Comparison of ENCODE assay signal across 8 cellular contexts in genomic region chr10:131453772-131454634, GRCh38.
A peak's percentile ranks its signal among the peaks of the same experiment; 100 is the strongest.
DNase-seq lines count a peak whose midpoint lies in the region; ATAC-seq and TF ChIP-seq lines count a peak whose summit lies in the region.

No MANE protein-coding gene starts in this region.

- no peak overlapping the region for H3K4me2 ChIP-seq in KMS-11

- H3K27ac ChIP-seq in KMS-11: no peak overlapping the region

- POLR2A ChIA-PET in activated CD4-positive, alpha-beta memory T cell treated with anti-CD3 and anti-CD28 coated beads, Interleukin-2, amount 10 ng/mL, durations not matched to agents 7 days and 5 days (lab: Charles Lee): no interaction called here

- no peak overlapping the region for H3K4me3 ChIP-seq in KMS-11 (IDR thresholded peaks at IDR 0.05; ENCODE audit: insufficient read depth, low read depth, low read length)
- H3K4me3 ChIP-seq in epithelial cell of proximal tubule (ENCODE audit: low read depth, low read length): no peak overlapping the region

- no peak overlapping the region for H3K9ac ChIP-seq in KMS-11

- H3K36me3 Mint-ChIP-seq in activated CD4-positive, alpha-beta memory T cell treated with anti-CD3 and anti-CD28 coated beads, Interleukin-2, amount 10 ng/mL, durations not matched to agents 7 days and 5 days (ENCODE audit: low read depth): no peaks in the 10 kb centered on the region

- no peaks in the 10 kb centered on the region for H4K20me1 ChIP-seq in KMS-11 (ENCODE audit: insufficient read depth)

- H3K4me1 ChIP-seq in KMS-11 (ENCODE audit: low read depth, poor library complexity, severe bottlenecking): no peaks in the 10 kb centered on the region

- no peak overlapping the region for H3K27ac Mint-ChIP-seq in activated CD4-positive, alpha-beta memory T cell treated with anti-CD3 and anti-CD28 coated beads, Interleukin-2, amount 10 ng/mL, durations not matched to agents 7 days and 5 days

- in situ Hi-C loops in G401 (cut with HindIII; ENCODE audit: low sequenced_read_pairs): no loop called here

- H3K27me3 Mint-ChIP-seq in activated CD4-positive, alpha-beta memory T cell treated with anti-CD3 and anti-CD28 coated beads, Interleukin-2, amount 10 ng/mL, durations not matched to agents 7 days and 5 days: peaks cover 7% of the 10 kb centered on the region

- no peaks in the 10 kb centered on the region for H3K36me3 ChIP-seq in KMS-11 (ENCODE audit: insufficient read depth)

- no peaks in the 10 kb centered on the region for H3K9me3 Mint-ChIP-seq in activated CD4-positive, alpha-beta memory T cell treated with anti-CD3 and anti-CD28 coated beads, Interleukin-2, amount 10 ng/mL, durations not matched to agents 7 days and 5 days

- H3K79me2 ChIP-seq in KMS-11 (ENCODE audit: insufficient read depth, low read depth): no peaks in the 10 kb centered on the region

- peak; percentile 61 for TF ChIP-seq CTCF in KMS-11 (conservative IDR thresholded peaks at IDR 0.05; ENCODE audit: low read depth, low read length)
- peak; percentile 64 for TF ChIP-seq CTCF in epithelial cell of proximal tubule (conservative IDR thresholded peaks at IDR 0.05; ENCODE audit: low read depth, low read length)

- DNase-seq in G401 (ENCODE audit: low spot score) (peak; percentile 75), epithelial cell of proximal tubule (ENCODE audit: low read depth) (no peak), mucosa of gallbladder (ENCODE audit: low spot score) (peak; percentile 70), DMS114 treated with DMSO at 0.1 percent for 48 hours (lab: John Stamatoyannopoulos, UW; ENCODE audit: unreplicated experiment) (no peak)
- DNase-seq in activated CD4-positive, alpha-beta memory T cell treated with anti-CD3 and anti-CD28 coated beads, Interleukin-2, amount 10 ng/mL, durations not matched to agents 7 days and 5 days: peak; percentile 61
- peak in 5 of 6 experiments; percentile 17 to 57 (median 22) for DNase-seq in stimulated activated naive CD4-positive, alpha-beta T cell (lab: John Stamatoyannopoulos, UW)

- H3K4me3 Mint-ChIP-seq in activated CD4-positive, alpha-beta memory T cell treated with anti-CD3 and anti-CD28 coated beads, Interleukin-2, amount 10 ng/mL, durations not matched to agents 7 days and 5 days: no peak overlapping the region

- CTCF ChIA-PET in activated CD4-positive, alpha-beta memory T cell treated with anti-CD3 and anti-CD28 coated beads, Interleukin-2, amount 10 ng/mL, durations not matched to agents 7 days and 5 days (lab: Charles Lee): interaction anchor here (0.6 to 1.5 kb wide), 5 partner anchors 9 to 62 kb away, joined by 3 to 6 read pairs (median 4); no protein-coding TSS in a partner anchor

- H3K27me3 ChIP-seq in KMS-11 (ENCODE audit: insufficient read depth, low read depth): peaks cover 4% of the 10 kb centered on the region; the same call in 1 of the 2 replicates

- ATAC-seq in HG02840 (IDR thresholded peaks at IDR 0.05; ENCODE audit: low FRiP score, unreplicated experiment): no peak

- no peaks in the 10 kb centered on the region for H3K4me1 Mint-ChIP-seq in activated CD4-positive, alpha-beta memory T cell treated with anti-CD3 and anti-CD28 coated beads, Interleukin-2, amount 10 ng/mL, durations not matched to agents 7 days and 5 days

- H2AFZ ChIP-seq in KMS-11 (ENCODE audit: low read depth): no peak overlapping the region

Comparison
In these comparisons a context has a peak if more than half of its experiments do, and no peak if none do; other contexts are left out.
1. DNase-seq: peak in G401 (single experiment), activated CD4-positive, alpha-beta memory T cell treated with anti-CD3 and anti-CD28 coated beads, Interleukin-2, amount 10 ng/mL, durations not matched to agents 7 days and 5 days (single experiment), mucosa of gallbladder (single experiment) and stimulated activated naive CD4-positive, alpha-beta T cell (5 of 6); none in epithelial cell of proximal tubule (single experiment) and DMS114 treated with DMSO at 0.1 percent for 48 hours (single experiment).